Comparison of ENCODE assay signal across 8 cellular contexts in the genomic region with DNA sequence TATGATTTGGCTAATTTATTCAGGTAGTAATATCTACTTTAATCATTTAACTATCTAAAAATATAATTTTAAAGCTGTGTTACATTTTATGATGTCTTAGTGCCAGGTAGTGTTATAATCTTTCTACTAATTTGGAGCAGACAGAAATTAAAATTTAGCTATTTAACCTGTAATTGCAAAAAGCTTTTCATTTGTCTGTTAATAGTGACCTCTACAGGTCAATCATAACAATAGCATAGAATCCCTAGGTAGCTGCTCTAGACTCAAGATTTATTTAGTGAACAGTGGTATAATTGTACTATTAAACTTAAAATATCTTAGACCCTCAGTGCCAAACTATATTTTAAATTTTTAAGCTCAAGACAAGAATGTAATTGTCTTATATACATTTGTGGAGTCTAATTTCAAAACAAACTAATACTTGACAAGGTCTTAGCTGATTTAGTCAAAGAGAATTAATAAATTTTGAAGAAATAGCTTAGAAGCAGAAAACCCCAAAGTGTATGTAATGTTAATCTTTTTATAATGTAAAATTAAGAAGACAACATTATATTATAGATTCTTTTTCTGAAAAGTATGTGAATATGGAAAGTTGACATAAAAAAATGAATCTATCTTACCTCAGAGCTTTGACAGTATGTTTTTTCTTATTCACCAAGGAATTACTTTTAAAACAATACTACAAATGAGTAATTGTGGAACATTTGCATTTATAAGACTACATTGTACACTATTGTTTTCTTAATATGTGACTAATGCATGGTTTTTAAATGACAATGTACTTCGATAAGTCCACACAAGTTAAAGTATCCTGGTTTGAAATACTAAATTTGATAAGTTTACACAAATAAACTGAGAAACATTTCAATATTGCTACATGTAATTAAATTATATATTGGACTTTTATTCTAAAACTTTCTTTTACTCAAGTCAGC.
DNase-seq lines count a peak whose midpoint lies in the region; ATAC-seq and TF ChIP-seq lines count a peak whose summit lies in the region.

No MANE protein-coding gene starts in this region.

- H3K36me3 ChIP-seq in osteoblast (ENCODE audit: insufficient read depth, low read length) = no peaks in the 10 kb centered on the region

- H2AFZ ChIP-seq in osteoblast (ENCODE audit: low read length) = no peak overlapping the region

- H4K20me1 ChIP-seq in osteoblast (ENCODE audit: insufficient read depth, low read length) = no peaks in the 10 kb centered on the region

- no peak overlapping the region for H3K4me2 ChIP-seq in osteoblast (ENCODE audit: insufficient read depth, low read length)

- no peaks in the 10 kb centered on the region for H3K79me2 ChIP-seq in osteoblast (ENCODE audit: insufficient read depth, low read length)

- DNase-seq in COLO829 (ENCODE audit: low spot score) = peak; percentile 8
- peak; percentile 24 for DNase-seq in NB4 (ENCODE audit: low read depth)
- peak; percentile 1 for DNase-seq in central memory CD4-positive, alpha-beta T cell
- peak; percentile 65 for DNase-seq in osteoblast (ENCODE audit: insufficient read length, low spot score, missing footprints)
- no peak for DNase-seq in NCI-H1048 (lab: John Stamatoyannopoulos, UW)
- no peak for DNase-seq in NK-92 (lab: John Stamatoyannopoulos, UW; ENCODE audit: unreplicated experiment)

- no peak for TF ChIP-seq CTCF in NB4 (IDR thresholded peaks at IDR 0.05; ENCODE audit: low read depth, low read length)
- TF ChIP-seq CTCF in osteoblast (IDR thresholded peaks at IDR 0.05; ENCODE audit: extremely low read depth, low read depth, low read length) = peak; percentile 55

- no peak overlapping the region for H3K4me3 ChIP-seq in NB4 (ENCODE audit: low read depth, low read length)
- no peak overlapping the region for H3K4me3 ChIP-seq in osteoblast (ENCODE audit: insufficient read depth, low read length)

- H3K4me1 ChIP-seq in osteoblast (ENCODE audit: insufficient read depth, low read length) = no peaks in the 10 kb centered on the region

- H3K27me3 ChIP-seq in osteoblast (ENCODE audit: insufficient read depth, low read length) = no peaks in the 10 kb centered on the region

- H3K27ac ChIP-seq in osteoblast (ENCODE audit: low read depth, low read length) = no peak overlapping the region

- no peak for TF ChIP-seq POLR2A in NB4 (IDR thresholded peaks at IDR 0.05; ENCODE audit: extremely low read depth, insufficient read length)

- ATAC-seq in GM21360 (IDR thresholded peaks at IDR 0.05; ENCODE audit: unreplicated experiment) = peak; percentile 72
- no peak for ATAC-seq in GM21737 (IDR thresholded peaks at IDR 0.05; ENCODE audit: unreplicated experiment)

- no peaks in the 10 kb centered on the region for H3K9me3 ChIP-seq in osteoblast (ENCODE audit: low read depth, low read length)

Comparison
In these comparisons a context has a peak if more than half of its experiments do, and no peak if none do; other contexts are left out.
1. DNase-seq: peak in COLO829 (single experiment), NB4 (single experiment), central memory CD4-positive, alpha-beta T cell (single experiment) and osteoblast (single experiment); none in NCI-H1048 (single experiment) and NK-92 (single experiment).